ENCODE assay signal across 9 cellular contexts in the genomic region with DNA sequence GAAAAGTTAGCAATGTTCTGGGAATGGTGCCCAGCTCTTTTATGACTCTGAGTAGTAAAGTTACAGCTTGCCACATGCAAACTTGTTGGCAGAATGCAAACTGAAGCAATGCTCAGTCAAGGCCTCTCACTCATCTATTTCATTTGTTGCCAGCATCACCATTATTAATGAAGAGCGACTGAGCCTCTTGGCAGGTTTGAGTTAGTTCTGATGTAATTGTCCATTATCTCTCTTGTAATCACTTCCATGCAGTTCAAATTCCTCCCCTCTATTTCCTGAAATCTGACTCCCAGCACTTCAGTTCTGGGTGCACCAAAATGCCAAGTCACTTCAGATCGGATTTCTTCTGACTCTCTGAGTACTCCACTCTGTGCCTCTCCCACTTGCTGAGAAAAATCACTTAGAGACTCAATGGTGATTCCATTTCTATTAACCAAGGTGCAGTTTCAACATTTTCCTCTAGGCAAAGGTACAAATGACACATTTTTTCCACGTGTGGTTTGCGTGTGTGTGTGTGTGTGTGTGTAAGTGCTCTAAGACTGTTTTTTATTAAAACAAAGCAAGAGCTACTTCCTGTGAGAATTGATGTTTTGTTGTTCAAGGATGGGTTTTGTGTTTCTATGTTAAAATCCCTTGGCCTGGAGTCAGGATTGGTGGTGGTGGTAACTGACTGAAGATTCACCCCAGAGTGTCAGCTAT.
DNase-seq lines count a peak whose midpoint lies in the region; ATAC-seq and TF ChIP-seq lines count a peak whose summit lies in the region.
"Had no signal": no experiment of that assay in that cellular context is flagged by ENCODE, and none has a peak within 500 bp of the region (broad histone marks: within the 10 kb centered on the region; RNA-seq: fewer than 3 reads in every experiment).

No MANE protein-coding gene starts in this region.

- no peak overlapping the region for H3K4me3 ChIP-seq in cardiac muscle cell
- no peak overlapping the region for H3K4me3 ChIP-seq in right atrium auricular region
- no peak overlapping the region for H3K4me3 ChIP-seq in aorta (ENCODE audit: low read length in 2 of 2)

- H3K27ac ChIP-seq in cardiac muscle cell (peak overlapping the region; percentile 65), right atrium auricular region (peak overlapping the region in 1 of 2 donors; percentile 47), aorta (ENCODE audit: low read depth in 1 of 2, low read length in 2 of 2) (no peak overlapping the region)

- POLR2A ChIA-PET in WTC11 (lab: Charles Lee): no interaction called here

- H3K4me1 ChIP-seq in cardiac muscle cell (ENCODE audit: low read depth): peaks cover 5% of the 10 kb centered on the region
- peaks cover 0 to 15% of the 10 kb centered on the region in 2 donors for H3K4me1 ChIP-seq in right atrium auricular region
- peaks cover 0 to 4% of the 10 kb centered on the region in 2 donors for H3K4me1 ChIP-seq in aorta (ENCODE audit: control insufficient read depth in 1 of 2, insufficient read depth in 2 of 2, low read length in 2 of 2)

- H3K9me3 Mint-ChIP-seq in WTC11: no peaks in the 10 kb centered on the region

- peaks cover 28% of the 10 kb centered on the region for H3K4me1 Mint-ChIP-seq in WTC11

- 7 to 9% methylated on average over 4 of the region's 4 CpGs for WGBS in aorta, 2 donors

- H3K4me3 Mint-ChIP-seq in WTC11: no peak overlapping the region

- H3K27me3 ChIP-seq in cardiac muscle cell: no peaks in the 10 kb centered on the region
- H3K27me3 ChIP-seq in right atrium auricular region: no peaks in the 10 kb centered on the region
- no peaks in the 10 kb centered on the region for H3K27me3 ChIP-seq in aorta (ENCODE audit: control insufficient read depth in 1 of 2, insufficient read depth in 2 of 2, low read length in 1 of 2)

- TF ChIP-seq CTCF in cardiac muscle cell (IDR thresholded peaks at IDR 0.05; ENCODE audit: low read depth, low read length) (no peak), right atrium auricular region (IDR thresholded peaks at IDR 0.05) (no peak), WTC11 (IDR thresholded peaks at IDR 0.05) (no peak)

- no peaks in the 10 kb centered on the region for H3K27me3 Mint-ChIP-seq in WTC11 (ENCODE audit: low read depth)

- peak overlapping the region; percentile 48 for H3K27ac Mint-ChIP-seq in WTC11

- intact Hi-C loops in aorta (cut with DNase I): no loop called here

- H3K9me3 ChIP-seq in cardiac muscle cell (ENCODE audit: low read depth) (no peaks in the 10 kb centered on the region), right atrium auricular region (no peaks in the 10 kb centered on the region), aorta (ENCODE audit: control insufficient read depth, low read length) (no peaks in the 10 kb centered on the region)

- CTCF ChIA-PET in WTC11 (lab: Charles Lee): interaction anchor here (1.3 kb wide), 1 partner anchor 15 kb away, joined by 3 read pairs; no protein-coding TSS in a partner anchor

- H3K36me3 ChIP-seq in cardiac muscle cell: no peaks in the 10 kb centered on the region
- H3K36me3 ChIP-seq in right atrium auricular region: no peaks in the 10 kb centered on the region
- H3K36me3 ChIP-seq in aorta (ENCODE audit: control insufficient read depth in 1 of 2, insufficient read depth in 2 of 2, low read length in 1 of 2): peaks cover 0 to 2% of the 10 kb centered on the region in 2 donors

- no peaks in the 10 kb centered on the region for H3K36me3 Mint-ChIP-seq in WTC11

- DNase-seq in cardiac muscle cell (ENCODE audit: low read depth in 1 of 2, low spot score in 1 of 2) (peak; percentile 72 to 96), right atrium auricular region (ENCODE audit: low spot score) (no peak), WTC11 (ENCODE audit: low spot score) (no peak), inferior parietal cortex (ENCODE audit: extremely low spot score) (peak; percentile 36), aorta (no peak), SKM-1 (lab: John Stamatoyannopoulos, UW; ENCODE audit: unreplicated experiment) (no peak), NCI-H526 treated with DMSO at 0.1 percent for 48 hours (lab: John Stamatoyannopoulos, UW) (no peak)
- DNase-seq in effector CD4-positive, alpha-beta T cell: no peak
- DNase-seq: MV-4-11 had no signal

- ATAC-seq in WTC11: peak; percentile 75
- ATAC-seq in aorta (ENCODE audit: low FRiP score): peak; percentile 86

TF ChIP-seq in WTC11, 78 proteins besides CTCF, POLR2A, EP300 and RAD21:
- TF ChIP-seq ELF4 (CRISPR knock-in tag; IDR thresholded peaks at IDR 0.05; ENCODE audit: low read depth) (no peak), ZNF396 (CRISPR knock-in tag; IDR thresholded peaks at IDR 0.05; ENCODE audit: borderline replicate concordance) (no peak), TCF7 (CRISPR knock-in tag; IDR thresholded peaks at IDR 0.05; ENCODE audit: low read depth) (no peak), SMAD4 (CRISPR knock-in tag; IDR thresholded peaks at IDR 0.05) (no peak)

Comparison
In these comparisons a context has a peak if more than half of its experiments do, and no peak if none do; other contexts are left out.
1. DNase-seq: peak in cardiac muscle cell (2 of 2) and inferior parietal cortex (single experiment); none in right atrium auricular region (single experiment), WTC11 (single experiment), aorta (0 of 2), effector CD4-positive, alpha-beta T cell (single experiment), SKM-1 (single experiment) and NCI-H526 treated with DMSO at 0.1 percent for 48 hours (single experiment).